ENCODE assay signal across 26 cellular contexts in genomic region chr7:47525066-47525623, GRCh38.
"Had no signal": no experiment of that assay in that cellular context is flagged by ENCODE, and none has a peak within 500 bp of the region (broad histone marks: within the 10 kb centered on the region; RNA-seq: fewer than 3 reads in every experiment).

No MANE protein-coding gene starts in this region.

- H3K4me1 ChIP-seq: psoas muscle had no signal

- H3K27ac ChIP-seq: colonic mucosa, esophagus squamous epithelium, gastroesophageal sphincter, left ventricle myocardium inferior, lower lobe of right lung, neutrophil, pancreas, psoas muscle, tibial nerve had no signal

- DNase-seq: cerebellar nuclear complex; colonic mucosa; dermis blood vessel endothelial cell; esophagus squamous epithelium; foreskin fibroblast; glutamatergic neuron; immature natural killer cell; left cardiac atrium; left ventricle myocardium inferior; lower lobe of right lung; naive B cell; nephron progenitor cell; pancreas; psoas muscle; retina; right lobe of liver; stimulated activated CD4-positive, alpha-beta T cell treated with anti-CD3 and anti-CD28 coated beads, Interleukin-15, amount 100 ng/mL, for 24 hours; stimulated activated CD4-positive, alpha-beta T cell treated with anti-CD3 and anti-CD28 coated beads, Interleukin-1b, Interleukin-23, amount 100 ng/mL, for 48 hours; stimulated activated CD4-positive, alpha-beta T cell treated with anti-CD3 and anti-CD28 coated beads, Interleukin-4, amount 100 ng/mL, for 24 hours had no signal

- H3K4me3 Mint-ChIP-seq: immature natural killer cell; memory B cell; naive B cell; nephron progenitor cell; stimulated activated memory B cell treated with anti-CD40 and anti-IgM and Interleukin-4, amounts not matched to agents 10 μg/mL and 1 μg/mL and 100 μg/mL, for 72 hours; stimulated activated naive CD8-positive, alpha-beta T cell treated with anti-CD3 and anti-CD28 coated beads, Interleukin-15, Interleukin-2, amounts not matched to agents 100 ng/mL and 50 ng/mL, for 24 hours had no signal

- FAIRE-seq: keratinocyte, pancreas had no signal

- H3K9me3 Mint-ChIP-seq: immature natural killer cell; memory B cell; stimulated activated naive CD8-positive, alpha-beta T cell treated with anti-CD3 and anti-CD28 coated beads, Interleukin-15, Interleukin-2, amounts not matched to agents 100 ng/mL and 50 ng/mL, for 24 hours had no signal

- H3K4me3 ChIP-seq: colonic mucosa, esophagus squamous epithelium, gastroesophageal sphincter, left ventricle myocardium inferior, lower lobe of right lung, pancreas, psoas muscle, right lobe of liver, tibial nerve had no signal

- H3K27me3 Mint-ChIP-seq: memory B cell; naive B cell; stimulated activated memory B cell treated with anti-CD40 and anti-IgM and Interleukin-4, amounts not matched to agents 10 μg/mL and 1 μg/mL and 100 μg/mL, for 72 hours; stimulated activated naive CD8-positive, alpha-beta T cell treated with anti-CD3 and anti-CD28 coated beads, Interleukin-15, Interleukin-2, amounts not matched to agents 100 ng/mL and 50 ng/mL, for 24 hours had no signal

- H3K9me3 ChIP-seq: colonic mucosa, esophagus squamous epithelium, gastroesophageal sphincter, left ventricle myocardium inferior, lower lobe of right lung, neutrophil, pancreas, psoas muscle, right lobe of liver, tibial nerve had no signal

- ATAC-seq: gastroesophageal sphincter; left cardiac atrium; lower lobe of right lung; pancreas; psoas muscle; right lobe of liver; stimulated activated memory B cell treated with anti-CD40 and anti-IgM and Interleukin-4, amounts not matched to agents 10 μg/mL and 1 μg/mL and 100 μg/mL, for 72 hours had no signal

- H3K27ac Mint-ChIP-seq: immature natural killer cell; memory B cell; naive B cell; nephron progenitor cell; stimulated activated memory B cell treated with anti-CD40 and anti-IgM and Interleukin-4, amounts not matched to agents 10 μg/mL and 1 μg/mL and 100 μg/mL, for 72 hours; stimulated activated naive CD8-positive, alpha-beta T cell treated with anti-CD3 and anti-CD28 coated beads, Interleukin-15, Interleukin-2, amounts not matched to agents 100 ng/mL and 50 ng/mL, for 24 hours had no signal

- H3K36me3 ChIP-seq: colonic mucosa, left ventricle myocardium inferior, neutrophil had no signal

- H3K36me3 Mint-ChIP-seq: immature natural killer cell had no signal

- H3K4me1 Mint-ChIP-seq: immature natural killer cell had no signal

- H3K27me3 ChIP-seq: colonic mucosa, esophagus squamous epithelium, gastroesophageal sphincter, neutrophil, pancreas, right lobe of liver, tibial nerve had no signal
